8 cellular contexts compared by ENCODE assay signal in genomic region chr1:206635983-206636354, GRCh38. TPM values are rescaled to one million over a fixed set of nuclear protein-coding genes. Genes with fewer than 3 reads are reported as not detected.
DNase-seq lines count a peak whose midpoint lies in the region; ATAC-seq and TF ChIP-seq lines count a peak whose summit lies in the region.

No MANE protein-coding gene starts in this region.

- no peaks in the 10 kb centered on the region for H4K20me1 ChIP-seq in hepatocyte (ENCODE audit: insufficient read depth, poor library complexity, severe bottlenecking)

- H3K27me3 Mint-ChIP-seq in CD8-positive, alpha-beta T cell (ENCODE audit: low read depth): peaks cover 15% of the 10 kb centered on the region
- no peaks in the 10 kb centered on the region; the same call in 1 of the 2 replicates for H3K27me3 Mint-ChIP-seq in WTC11 (ENCODE audit: low read depth)
- H3K27me3 Mint-ChIP-seq in stimulated activated memory B cell treated with anti-CD40 and anti-IgM and Interleukin-4, amounts not matched to agents 10 μg/mL and 1 μg/mL and 100 μg/mL, for 72 hours: peaks cover 26% of the 10 kb centered on the region

- CTCF ChIA-PET in CD8-positive, alpha-beta T cell (lab: Charles Lee): interaction anchor here (0.8 to 9.7 kb wide), 12 partner anchors 8 to 530 kb away, joined by 3 to 274 read pairs (median 5); no protein-coding TSS in a partner anchor
- CTCF ChIA-PET in WTC11 (lab: Charles Lee): interaction anchor here (0.7 to 13.9 kb wide), 13 partner anchors 15 to 397 kb away, joined by 3 to 659 read pairs (median 7); partner anchors contain the start of genes C1orf116 and EIF2D

- H3K4me3 ChIP-seq in CD8-positive, alpha-beta T cell (ENCODE audit: low read depth, low read length): peak overlapping the region; percentile 79
- H3K4me3 ChIP-seq in hepatocyte: peak overlapping the region; percentile 54

- H3K27ac ChIP-seq in CD8-positive, alpha-beta T cell (ENCODE audit: low read depth, low read length): no peak overlapping the region
- no peak overlapping the region for H3K27ac ChIP-seq in hepatocyte

- no peaks in the 10 kb centered on the region for H3K9me3 Mint-ChIP-seq in CD8-positive, alpha-beta T cell
- H3K9me3 Mint-ChIP-seq in WTC11: no peaks in the 10 kb centered on the region
- H3K9me3 Mint-ChIP-seq in stimulated activated memory B cell treated with anti-CD40 and anti-IgM and Interleukin-4, amounts not matched to agents 10 μg/mL and 1 μg/mL and 100 μg/mL, for 72 hours: no peaks in the 10 kb centered on the region

- peak overlapping the region; percentile 76 for H2AFZ ChIP-seq in hepatocyte

- H3K4me2 ChIP-seq in hepatocyte: peak overlapping the region; percentile 81

- 2% methylated on average over 11 of the region's 13 CpGs for WGBS in hepatocyte (ENCODE audit: low lambda C conversion rate, missing lambda C conversion rate)

- no peaks in the 10 kb centered on the region for H3K36me3 Mint-ChIP-seq in CD8-positive, alpha-beta T cell
- H3K36me3 Mint-ChIP-seq in WTC11: no peaks in the 10 kb centered on the region
- no peaks in the 10 kb centered on the region for H3K36me3 Mint-ChIP-seq in stimulated activated memory B cell treated with anti-CD40 and anti-IgM and Interleukin-4, amounts not matched to agents 10 μg/mL and 1 μg/mL and 100 μg/mL, for 72 hours

- H3K36me3 ChIP-seq in CD8-positive, alpha-beta T cell (ENCODE audit: insufficient read depth, low read length): no peaks in the 10 kb centered on the region
- no peaks in the 10 kb centered on the region for H3K36me3 ChIP-seq in hepatocyte (replicated peaks; ENCODE audit: insufficient read depth, low read depth)

- POLR2A ChIA-PET in CD8-positive, alpha-beta T cell (lab: Charles Lee): interaction anchor here (0.7 to 1.9 kb wide), 4 partner anchors 22 to 27 kb away, joined by 3 to 9 read pairs (median 6); partner anchors contain the start of gene EIF2D
- POLR2A ChIA-PET in WTC11 (lab: Charles Lee): interaction anchor here (1.0 to 1.9 kb wide), 6 partner anchors 10 to 346 kb away, joined by 3 to 15 read pairs (median 6); partner anchors contain the start of gene EIF2D

- H3K27ac Mint-ChIP-seq in CD8-positive, alpha-beta T cell: no peak overlapping the region
- no peak overlapping the region for H3K27ac Mint-ChIP-seq in WTC11
- peak overlapping the region; percentile 50 for H3K27ac Mint-ChIP-seq in stimulated activated memory B cell treated with anti-CD40 and anti-IgM and Interleukin-4, amounts not matched to agents 10 μg/mL and 1 μg/mL and 100 μg/mL, for 72 hours

- H3K79me2 ChIP-seq in hepatocyte: no peaks in the 10 kb centered on the region

- no peaks in the 10 kb centered on the region for H3K9me3 ChIP-seq in CD8-positive, alpha-beta T cell (ENCODE audit: low read length)
- no peaks in the 10 kb centered on the region for H3K9me3 ChIP-seq in hepatocyte (ENCODE audit: low read depth)

- DNase-seq in CD8-positive, alpha-beta T cell: no peak
- no peak for DNase-seq in WTC11 (ENCODE audit: low spot score)
- no peak for DNase-seq in hepatocyte (ENCODE audit: low spot score)
- no peak for DNase-seq in activated CD4-positive, CD25-positive, alpha-beta regulatory T cell (lab: John Stamatoyannopoulos, UW)
- DNase-seq in activated CD8-positive, alpha-beta memory T cell treated with anti-CD3 and anti-CD28 coated beads, Interleukin-2, amount 50 U/mL, for 48 hours: no peak
- no peak for DNase-seq in MV-4-11 (lab: John Stamatoyannopoulos, UW)

- no peaks in the 10 kb centered on the region for H3K9me2 ChIP-seq in hepatocyte (replicated peaks; ENCODE audit: insufficient read depth)

- intact Hi-C loops in CD8-positive, alpha-beta T cell (cut with DNase I, micrococcal nuclease): loop anchor here (1.0 to 10.0 kb wide), 7 partner anchors 23 to 439 kb away; partner anchors contain the start of genes EIF2D (in 2 of the 2), FCMR (in 1 of the 2) and MAPKAPK2 (in 1 of the 2)

- peaks cover 15% of the 10 kb centered on the region for H3K4me1 ChIP-seq in CD8-positive, alpha-beta T cell (ENCODE audit: insufficient read depth, low read length)
- peaks cover 11% of the 10 kb centered on the region for H3K4me1 ChIP-seq in hepatocyte (ENCODE audit: insufficient read depth)

- peaks cover 16% of the 10 kb centered on the region for H3K4me1 Mint-ChIP-seq in CD8-positive, alpha-beta T cell (ENCODE audit: low read depth)
- H3K4me1 Mint-ChIP-seq in WTC11: peaks cover 34% of the 10 kb centered on the region
- peaks cover 31% of the 10 kb centered on the region for H3K4me1 Mint-ChIP-seq in stimulated activated memory B cell treated with anti-CD40 and anti-IgM and Interleukin-4, amounts not matched to agents 10 μg/mL and 1 μg/mL and 100 μg/mL, for 72 hours

- H3K4me3 Mint-ChIP-seq in CD8-positive, alpha-beta T cell: peak overlapping the region; percentile 85
- peak overlapping the region; percentile 76 for H3K4me3 Mint-ChIP-seq in WTC11
- peak overlapping the region; percentile 87 for H3K4me3 Mint-ChIP-seq in stimulated activated memory B cell treated with anti-CD40 and anti-IgM and Interleukin-4, amounts not matched to agents 10 μg/mL and 1 μg/mL and 100 μg/mL, for 72 hours

- ATAC-seq in CD8-positive, alpha-beta T cell: no peak
- ATAC-seq in HG02571 (IDR thresholded peaks at IDR 0.05; ENCODE audit: unreplicated experiment) (peak; percentile 15), WTC11 (peak; percentile 2)
- no peak for ATAC-seq in stimulated activated memory B cell treated with anti-CD40 and anti-IgM and Interleukin-4, amounts not matched to agents 10 μg/mL and 1 μg/mL and 100 μg/mL, for 72 hours

- no peak for TF ChIP-seq CTCF in CD8-positive, alpha-beta T cell (IDR thresholded peaks at IDR 0.05)
- no peak for TF ChIP-seq CTCF in WTC11 (IDR thresholded peaks at IDR 0.05)
- TF ChIP-seq CTCF in hepatocyte (IDR thresholded peaks at IDR 0.05; ENCODE audit: poor library complexity): no peak

- no peaks in the 10 kb centered on the region for H3K27me3 ChIP-seq in CD8-positive, alpha-beta T cell (ENCODE audit: insufficient read depth, low read length)
- H3K27me3 ChIP-seq in hepatocyte: peaks cover 19% of the 10 kb centered on the region

TF ChIP-seq in WTC11, 78 proteins besides CTCF, POLR2A, EP300 and RAD21:
- no peak for TF ChIP-seq ZNF138 (CRISPR knock-in tag; conservative IDR thresholded peaks at IDR 0.05)
- no peak for TF ChIP-seq SMAD3 (CRISPR knock-in tag; IDR thresholded peaks at IDR 0.05; ENCODE audit: borderline replicate concordance)
- TF ChIP-seq, protein P1, sequence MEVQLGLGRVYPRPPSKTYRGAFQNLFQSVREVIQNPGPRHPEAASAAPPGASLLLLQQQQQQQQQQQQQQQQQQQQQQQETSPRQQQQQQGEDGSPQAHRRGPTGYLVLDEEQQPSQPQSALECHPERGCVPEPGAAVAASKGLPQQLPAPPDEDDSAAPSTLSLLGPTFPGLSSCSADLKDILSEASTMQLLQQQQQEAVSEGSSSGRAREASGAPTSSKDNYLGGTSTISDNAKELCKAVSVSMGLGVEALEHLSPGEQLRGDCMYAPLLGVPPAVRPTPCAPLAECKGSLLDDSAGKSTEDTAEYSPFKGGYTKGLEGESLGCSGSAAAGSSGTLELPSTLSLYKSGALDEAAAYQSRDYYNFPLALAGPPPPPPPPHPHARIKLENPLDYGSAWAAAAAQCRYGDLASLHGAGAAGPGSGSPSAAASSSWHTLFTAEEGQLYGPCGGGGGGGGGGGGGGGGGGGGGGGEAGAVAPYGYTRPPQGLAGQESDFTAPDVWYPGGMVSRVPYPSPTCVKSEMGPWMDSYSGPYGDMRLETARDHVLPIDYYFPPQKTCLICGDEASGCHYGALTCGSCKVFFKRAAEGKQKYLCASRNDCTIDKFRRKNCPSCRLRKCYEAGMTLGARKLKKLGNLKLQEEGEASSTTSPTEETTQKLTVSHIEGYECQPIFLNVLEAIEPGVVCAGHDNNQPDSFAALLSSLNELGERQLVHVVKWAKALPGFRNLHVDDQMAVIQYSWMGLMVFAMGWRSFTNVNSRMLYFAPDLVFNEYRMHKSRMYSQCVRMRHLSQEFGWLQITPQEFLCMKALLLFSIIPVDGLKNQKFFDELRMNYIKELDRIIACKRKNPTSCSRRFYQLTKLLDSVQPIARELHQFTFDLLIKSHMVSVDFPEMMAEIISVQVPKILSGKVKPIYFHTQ (CRISPR knock-in tag; IDR thresholded peaks at IDR 0.05): no peak
- TF ChIP-seq JAZF1 (CRISPR knock-in tag; IDR thresholded peaks at IDR 0.05): no peak
- no peak for TF ChIP-seq ZNF416 (CRISPR knock-in tag; IDR thresholded peaks at IDR 0.05)
- TF ChIP-seq TP53 (CRISPR knock-in tag; IDR thresholded peaks at IDR 0.05): no peak
- TF ChIP-seq TEAD4 (CRISPR knock-in tag; IDR thresholded peaks at IDR 0.05): no peak

RNA-seq across cellular contexts. Expression of gene DYRK3, which starts 0.6 kb away (rescaled TPM):
- 1 to 10 TPM in 1 of 2 experiments, under 1 TPM in 1; 0.94 to 1.4 TPM for total RNA-seq in CD8-positive, alpha-beta T cell
- total RNA-seq in WTC11 (2021): 6.7 to 7.8 TPM (median 6.7 TPM) in 3 replicates
- total RNA-seq in hepatocyte: 4.6 and 6.2 TPM in 2 replicates
- polyA plus RNA-seq in hepatocyte: 5.8 and 8.9 TPM in 2 replicates

RNA-seq across cellular contexts. Expression of gene EIF2D, which starts 23.7 kb away (rescaled TPM):
- total RNA-seq in CD8-positive, alpha-beta T cell: 10 to 100 TPM; 42.0 to 49.2 TPM
- total RNA-seq in WTC11 (2021) (35.7 to 36.8 TPM (median 35.9 TPM) in 3 replicates), hepatocyte (30.1 and 40.4 TPM in 2 replicates)
- polyA plus RNA-seq in hepatocyte: 25.7 and 27.7 TPM in 2 replicates

RNA-seq across cellular contexts. Expression of gene MAPKAPK2, which starts 48.7 kb away (rescaled TPM):
- total RNA-seq in CD8-positive, alpha-beta T cell: 100 to 1,000 TPM; 218 to 225 TPM
- total RNA-seq in WTC11 (2021) (46.4 to 54.9 TPM (median 48.9 TPM) in 3 replicates), hepatocyte (38.9 and 39.4 TPM in 2 replicates)
- polyA plus RNA-seq in hepatocyte: 12.8 and 13.3 TPM in 2 replicates

Comparison
In these comparisons a context has a peak if more than half of its experiments do, and no peak if none do; other contexts are left out.
1. ATAC-seq: peak in HG02571 (single experiment) and WTC11 (single experiment); none in CD8-positive, alpha-beta T cell (single experiment) and stimulated activated memory B cell treated with anti-CD40 and anti-IgM and Interleukin-4, amounts not matched to agents 10 μg/mL and 1 μg/mL and 100 μg/mL, for 72 hours (single experiment).
2. Peak in every context shown above with its lines, with median percentiles within 50 percentile points of each other: H3K4me3 Mint-ChIP-seq.